8 cellular contexts compared by ENCODE assay signal in the genomic region with DNA sequence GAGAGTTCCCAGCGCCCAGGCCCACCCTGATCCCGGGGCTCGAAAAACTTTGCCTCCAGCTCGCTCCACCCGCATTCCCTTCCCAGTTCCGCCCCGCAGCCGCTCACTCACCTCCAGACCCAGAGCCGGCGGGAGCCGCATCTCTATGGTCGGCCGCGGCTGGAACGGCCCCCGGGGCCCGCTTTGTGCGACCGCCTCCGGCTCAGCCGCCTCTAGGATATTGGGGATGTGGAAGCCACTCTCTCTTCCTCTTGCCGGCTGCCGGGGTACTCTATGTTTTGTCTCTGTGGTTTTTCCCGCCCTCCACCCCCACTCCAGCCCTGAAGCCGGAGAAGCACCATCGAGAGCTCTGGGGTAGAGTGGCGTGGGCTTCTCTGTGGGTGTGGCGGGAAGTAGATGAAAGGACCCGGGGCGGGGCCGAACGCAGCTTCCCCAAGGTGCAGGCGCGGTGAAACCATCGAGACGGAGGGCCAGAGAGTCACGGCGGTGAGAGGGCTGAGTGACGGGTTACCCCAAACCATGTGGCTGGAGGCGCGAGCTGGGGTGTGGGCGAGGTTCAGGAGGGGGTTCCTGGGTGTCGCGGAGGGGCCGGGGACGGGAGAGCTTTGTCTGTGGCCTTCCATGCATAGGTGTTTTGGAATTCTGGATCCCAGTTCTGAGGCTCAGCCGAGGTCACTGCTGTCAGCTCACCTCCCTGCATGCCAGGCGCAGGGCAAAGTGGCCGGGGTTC. TPM values are rescaled to one million over a fixed set of nuclear protein-coding genes. Genes with fewer than 3 reads are reported as not detected.
DNase-seq lines count a peak whose midpoint lies in the region; ATAC-seq and TF ChIP-seq lines count a peak whose summit lies in the region.

Gene BCS1L (plus strand): TSS at position 426 of the 730 bp plus-strand sequence. CDS start 1,305 bp downstream, outside the sequence.
A gene with protein sequence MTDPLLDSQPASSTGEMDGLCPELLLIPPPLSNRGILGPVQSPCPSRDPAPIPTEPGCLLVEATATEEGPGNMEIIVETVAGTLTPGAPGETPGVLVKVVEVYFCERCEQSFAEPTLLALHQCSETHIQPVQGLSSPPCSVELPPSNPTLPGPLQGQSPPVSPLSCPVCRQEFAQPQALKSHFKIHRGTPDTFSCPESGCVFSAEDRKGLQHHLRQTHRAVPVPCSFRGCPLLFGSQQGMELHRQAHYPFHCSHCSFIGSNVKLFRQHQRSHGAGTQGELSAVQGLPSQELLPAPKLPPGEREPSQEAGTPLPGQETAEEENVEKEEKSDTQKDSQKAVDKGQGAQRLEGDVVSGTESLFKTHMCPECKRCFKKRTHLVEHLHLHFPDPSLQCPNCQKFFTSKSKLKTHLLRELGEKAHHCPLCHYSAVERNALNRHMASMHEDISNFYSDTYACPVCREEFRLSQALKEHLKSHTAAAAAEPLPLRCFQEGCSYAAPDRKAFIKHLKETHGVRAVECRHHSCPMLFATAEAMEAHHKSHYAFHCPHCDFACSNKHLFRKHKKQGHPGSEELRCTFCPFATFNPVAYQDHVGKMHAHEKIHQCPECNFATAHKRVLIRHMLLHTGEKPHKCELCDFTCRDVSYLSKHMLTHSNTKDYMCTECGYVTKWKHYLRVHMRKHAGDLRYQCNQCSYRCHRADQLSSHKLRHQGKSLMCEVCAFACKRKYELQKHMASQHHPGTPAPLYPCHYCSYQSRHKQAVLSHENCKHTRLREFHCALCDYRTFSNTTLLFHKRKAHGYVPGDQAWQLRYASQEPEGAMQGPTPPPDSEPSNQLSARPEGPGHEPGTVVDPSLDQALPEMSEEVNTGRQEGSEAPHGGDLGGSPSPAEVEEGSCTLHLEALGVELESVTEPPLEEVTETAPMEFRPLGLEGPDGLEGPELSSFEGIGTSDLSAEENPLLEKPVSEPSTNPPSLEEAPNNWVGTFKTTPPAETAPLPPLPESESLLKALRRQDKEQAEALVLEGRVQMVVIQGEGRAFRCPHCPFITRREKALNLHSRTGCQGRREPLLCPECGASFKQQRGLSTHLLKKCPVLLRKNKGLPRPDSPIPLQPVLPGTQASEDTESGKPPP (N-terminal part only) (minus strand): TSS at position 366 of the 730 bp plus-strand sequence. CDS start 3,194 bp downstream, outside the sequence.

- peak within 1 kb of the TSS; percentile 93 for H3K9ac ChIP-seq in PC-3 (ENCODE audit: low read length)

- CTCF ChIA-PET in PC-3 (lab: Charles Lee), result interaction anchor here (0.6 to 2.4 kb wide), 7 partner anchors 13 to 463 kb away, joined by 3 to 20 read pairs (median 4); partner anchors contain the start of gene TTLL4

- BruUV-seq in PC-3 (replicated peaks; lab: Mats Ljungman, UMichigan), result no TSS peak

- ATAC-seq in GM21576 (IDR thresholded peaks at IDR 0.05; ENCODE audit: unreplicated experiment), result peak; percentile 94
- ATAC-seq in PC-3, result peak; percentile 92

- peaks cover 62% of the 10 kb centered on the region for H3K79me2 ChIP-seq in PC-3 (ENCODE audit: low read length)

- H3K4me1 ChIP-seq in PC-3 (ENCODE audit: insufficient read depth, low read length), result peaks cover 20% of the 10 kb centered on the region

- peak within 1 kb of the TSS; percentile 92 for H3K4me3 ChIP-seq in Jurkat, Clone E6-1 (ENCODE audit: low read length)
- H3K4me3 ChIP-seq in PC-3 (ENCODE audit: low read length), result peak within 1 kb of the TSS; percentile 100
- peak within 1 kb of the TSS; percentile 99 for H3K4me3 ChIP-seq in epithelial cell of proximal tubule (ENCODE audit: low read depth, low read length)

- no peak for TF ChIP-seq CTCF in PC-3 (conservative IDR thresholded peaks at IDR 0.05; ENCODE audit: low read depth, low read length)
- TF ChIP-seq CTCF in epithelial cell of proximal tubule (conservative IDR thresholded peaks at IDR 0.05; ENCODE audit: low read depth, low read length), result no peak

- POLR2A ChIA-PET in PC-3 (lab: Charles Lee; ENCODE audit: unreplicated experiment), result interaction anchor here (0.5 to 1.4 kb wide), 6 partner anchors 12 to 215 kb away, joined by 3 to 36 read pairs (median 8); no protein-coding TSS in a partner anchor

- peaks cover 54% of the 10 kb centered on the region for H3K36me3 ChIP-seq in PC-3 (ENCODE audit: low read depth, low read length)

- intact Hi-C loops in PC-3 (cut with micrococcal nuclease), result loop anchor here (1.0 to 2.0 kb wide), 3 partner anchors 13 to 188 kb away; partner anchors contain the start of genes RNF25, STK36 and TTLL4

- H4K20me1 ChIP-seq in PC-3 (ENCODE audit: low read length), result no peaks in the 10 kb centered on the region

- no peaks in the 10 kb centered on the region for H3K27me3 ChIP-seq in PC-3 (ENCODE audit: low read length)

- no peaks in the 10 kb centered on the region for H3K9me2 ChIP-seq in PC-3 (replicated peaks; ENCODE audit: low read length)

- H3F3A ChIP-seq in PC-3 (ENCODE audit: low read length, unreplicated experiment), result no peaks in the 10 kb centered on the region

- peak; percentile 85 for DNase-seq in DMS114 treated with DMSO at 0.1 percent for 48 hours (lab: John Stamatoyannopoulos, UW; ENCODE audit: unreplicated experiment)
- DNase-seq in Jurkat, Clone E6-1 (ENCODE audit: low read depth, low spot score), result peak; percentile 89
- peak; percentile 91 for DNase-seq in PC-3
- peak; percentile 94 for DNase-seq in activated T-cell treated with anti-CD3 and anti-CD28 coated beads for 4 hours
- no peak for DNase-seq in epithelial cell of proximal tubule (ENCODE audit: low read depth)
- peak; percentile 93 for DNase-seq in mucosa of gallbladder (ENCODE audit: low spot score)
- peak; percentile 91 for DNase-seq in stimulated activated CD8-positive, alpha-beta memory T cell treated with anti-CD3 and anti-CD28 coated beads, Interleukin-4, amount 100 ng/mL, for 24 hours (ENCODE audit: low read depth)

- H2AFZ ChIP-seq in PC-3 (ENCODE audit: low read length), result peak within 1 kb of the TSS; percentile 97

- peak within 1 kb of the TSS; percentile 61 for H3K27ac ChIP-seq in PC-3 (ENCODE audit: low read length)

- no peaks in the 10 kb centered on the region for H3K9me3 ChIP-seq in PC-3 (ENCODE audit: low read length)

- H3K4me2 ChIP-seq in PC-3 (ENCODE audit: low read length), result peak within 1 kb of the TSS; percentile 94

RNA-seq across cellular contexts. Expression of gene BCS1L, which starts in this region (rescaled TPM):
- 128 TPM for polyA plus RNA-seq in Jurkat, Clone E6-1 (2012; ENCODE audit: insufficient read depth, insufficient read length)
- total RNA-seq in PC-3 (2014; rRNA removed) (41.3 and 48.5 TPM in 2 replicates), epithelial cell of proximal tubule (38.2 and 62.1 TPM in 2 replicates), mucosa of gallbladder (36.4 TPM)

RNA-seq across cellular contexts. Expression of the second gene that starts in this region (rescaled TPM):
- polyA plus RNA-seq in Jurkat, Clone E6-1 (2012; ENCODE audit: insufficient read depth, insufficient read length), result 30.5 TPM
- total RNA-seq in PC-3 (2014; rRNA removed) (35.5 and 36.3 TPM in 2 replicates), epithelial cell of proximal tubule (16.0 and 17.6 TPM in 2 replicates), mucosa of gallbladder (32.8 TPM)
